21 cellular contexts compared by ENCODE assay signal in the genomic region with DNA sequence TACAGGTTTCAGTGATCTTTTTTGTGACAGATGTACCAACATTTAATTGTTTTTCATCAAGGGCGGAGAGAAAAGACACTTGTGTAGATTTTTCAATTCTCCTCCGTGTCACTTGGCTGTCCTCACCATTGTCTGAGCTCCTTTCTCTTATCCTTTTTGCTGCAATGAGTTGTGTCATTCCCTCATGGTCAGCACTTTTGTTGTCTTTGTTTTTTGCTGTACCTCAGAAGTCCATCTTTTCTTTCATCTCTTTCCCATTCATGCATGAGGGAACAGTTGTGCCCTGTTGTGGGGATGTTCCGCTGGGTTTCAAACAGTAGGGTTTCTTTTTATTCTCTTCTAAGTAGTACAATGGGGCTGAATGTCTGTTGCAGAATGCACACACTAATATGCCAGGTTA.
"Had no signal": no experiment of that assay in that cellular context is flagged by ENCODE, and none has a peak within 500 bp of the region (broad histone marks: within the 10 kb centered on the region; RNA-seq: fewer than 3 reads in every experiment).

No MANE protein-coding gene starts in this region.

- H3K27ac Mint-ChIP-seq: activated naive CD4-positive, alpha-beta T cell treated with anti-CD3 and anti-CD28 coated beads for 36 hours; activated naive CD8-positive, alpha-beta T cell treated with anti-CD3 and anti-CD28 coated beads, Interleukin-2, amount 50 U/mL, for 24 hours; activated T-cell treated with anti-CD3 and anti-CD28 coated beads, Interleukin-2, amount 50 U/mL, for 72 hours; naive thymus-derived CD4-positive, alpha-beta T cell; T-helper 17 cell had no signal

- H3K4me3 Mint-ChIP-seq: activated naive CD4-positive, alpha-beta T cell treated with anti-CD3 and anti-CD28 coated beads for 36 hours; activated naive CD8-positive, alpha-beta T cell treated with anti-CD3 and anti-CD28 coated beads, Interleukin-2, amount 50 U/mL, for 24 hours; activated T-cell treated with anti-CD3 and anti-CD28 coated beads, Interleukin-2, amount 50 U/mL, for 72 hours; naive thymus-derived CD4-positive, alpha-beta T cell; T-helper 17 cell had no signal

- H3K27me3 Mint-ChIP-seq: activated naive CD8-positive, alpha-beta T cell treated with anti-CD3 and anti-CD28 coated beads, Interleukin-2, amount 50 U/mL, for 24 hours; naive thymus-derived CD4-positive, alpha-beta T cell; T-helper 17 cell had no signal

- H3K36me3 ChIP-seq: cardiac muscle cell, heart right ventricle, left lung, neutrophil, ovary, prostate gland, spleen, thoracic aorta, upper lobe of left lung had no signal

- DNase-seq: activated CD4-positive, alpha-beta T cell treated with anti-CD3 and anti-CD28 coated beads for 4 hours; activated CD4-positive, alpha-beta T cell treated with anti-CD3 and anti-CD28 coated beads, Interleukin-2, amount 50 U/mL, for 48 hours; activated CD4-positive, CD25-positive, alpha-beta regulatory T cell; activated effector memory CD4-positive, alpha-beta T cell treated with Interleukin-2 at 50 U/mL for 16 hours; activated naive CD4-positive, alpha-beta T cell treated with anti-CD3 and anti-CD28 coated beads for 36 hours; activated naive CD8-positive, alpha-beta T cell treated with anti-CD3 and anti-CD28 coated beads, Interleukin-2, amount 50 U/mL, for 24 hours; activated T-cell treated with anti-CD3 and anti-CD28 coated beads, Interleukin-2, amount 50 U/mL, for 72 hours; cortex of kidney; heart right ventricle; left lung; naive thymus-derived CD4-positive, alpha-beta T cell; ovary; stimulated activated CD4-positive, alpha-beta T cell treated with anti-CD3 and anti-CD28 coated beads, Interleukin-4, amount 100 ng/mL, for 1 hour; stimulated activated naive CD4-positive, alpha-beta T cell; T-helper 17 cell; upper lobe of left lung had no signal

- H3K4me1 ChIP-seq: left lung, prostate gland, spleen, upper lobe of left lung had no signal

- H3K9me3 Mint-ChIP-seq: activated naive CD4-positive, alpha-beta T cell treated with anti-CD3 and anti-CD28 coated beads for 36 hours; activated naive CD8-positive, alpha-beta T cell treated with anti-CD3 and anti-CD28 coated beads, Interleukin-2, amount 50 U/mL, for 24 hours; activated T-cell treated with anti-CD3 and anti-CD28 coated beads, Interleukin-2, amount 50 U/mL, for 72 hours; naive thymus-derived CD4-positive, alpha-beta T cell had no signal

- ATAC-seq: activated naive CD8-positive, alpha-beta T cell treated with anti-CD3 and anti-CD28 coated beads, Interleukin-2, amount 50 U/mL, for 24 hours; activated T-cell treated with anti-CD3 and anti-CD28 coated beads, Interleukin-2, amount 50 U/mL, for 72 hours; heart right ventricle; left lung; naive thymus-derived CD4-positive, alpha-beta T cell; T-helper 17 cell had no signal

- H3K27me3 ChIP-seq: cardiac muscle cell, heart right ventricle, left lung, neutrophil, ovary, spleen, upper lobe of left lung had no signal

- H3K4me3 ChIP-seq: cardiac muscle cell, heart right ventricle, left lung, ovary, prostate gland, spleen, thoracic aorta, upper lobe of left lung had no signal

- H3K27ac ChIP-seq: cardiac muscle cell, heart right ventricle, left lung, neutrophil, ovary, prostate gland, spleen, thoracic aorta, upper lobe of left lung had no signal

- H3K4me1 Mint-ChIP-seq: activated naive CD8-positive, alpha-beta T cell treated with anti-CD3 and anti-CD28 coated beads, Interleukin-2, amount 50 U/mL, for 24 hours had no signal

- H3K9me3 ChIP-seq: left lung, neutrophil, ovary, prostate gland, spleen, thoracic aorta, upper lobe of left lung had no signal
